ENCODE assay signal across 8 cellular contexts in the genomic region with DNA sequence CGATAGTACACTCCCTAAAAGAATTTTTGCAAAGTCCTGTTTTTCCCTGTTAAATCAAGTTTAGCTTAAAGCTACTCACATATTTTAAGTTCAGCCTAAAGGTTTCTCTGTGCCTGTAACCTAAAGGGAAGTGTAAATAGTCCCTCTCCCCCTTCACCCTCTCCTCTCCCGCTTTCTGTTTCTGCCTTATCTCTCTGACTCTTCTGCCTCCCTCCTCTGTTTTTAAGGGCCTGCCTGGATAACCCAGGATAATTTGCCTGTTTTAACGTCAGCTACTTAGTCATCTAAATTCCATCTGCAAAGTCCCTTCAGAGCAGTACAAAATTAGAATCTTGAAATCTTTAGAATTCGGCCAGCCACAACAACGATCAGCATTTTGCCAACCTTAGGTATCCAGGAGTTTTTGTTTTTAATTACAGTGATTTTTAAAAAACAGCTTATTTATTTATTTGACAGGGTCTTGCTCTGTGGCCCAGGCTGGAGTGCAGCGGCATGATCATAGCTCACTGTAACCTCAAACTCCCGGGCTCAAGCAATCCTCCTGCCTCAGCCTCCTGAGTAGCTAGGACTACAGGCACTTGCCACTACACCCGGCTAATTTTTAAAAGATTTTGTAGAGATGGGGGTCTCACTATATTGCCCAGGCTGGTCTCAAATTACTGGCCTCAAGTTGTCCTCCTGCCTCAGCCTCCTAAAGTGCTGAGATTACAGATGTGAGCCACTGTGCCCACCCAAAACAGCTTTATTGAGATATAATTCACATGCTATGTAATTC.
DNase-seq lines count a peak whose midpoint lies in the region; ATAC-seq and TF ChIP-seq lines count a peak whose summit lies in the region.

No MANE protein-coding gene starts in this region.

- CTCF ChIA-PET in activated CD8-positive, alpha-beta T cell treated with anti-CD3 and anti-CD28 coated beads for 36 hours (lab: Charles Lee), result interaction anchor here (0.5 to 5.0 kb wide), 83 partner anchors 8 to 467 kb away, joined by 3 to 91 read pairs (median 7); a partner anchor contains a TSS

- H3K36me3 Mint-ChIP-seq in activated CD8-positive, alpha-beta T cell treated with anti-CD3 and anti-CD28 coated beads for 36 hours (ENCODE audit: low read depth), result no peaks in the 10 kb centered on the region

- H3K4me3 ChIP-seq in BLaER1, result peak overlapping the region; percentile 61
- H3K4me3 ChIP-seq in heart left ventricle, result peak overlapping the region in 10 of 12 donors; percentile 25 to 58 (median 48)
- H3K4me3 ChIP-seq in rectal smooth muscle tissue (ENCODE audit: low read length), result peak overlapping the region; percentile 68

- H3K27ac ChIP-seq in BLaER1, result peak overlapping the region; percentile 71
- peak overlapping the region; percentile 77 to 95 (median 90) for H3K27ac ChIP-seq in heart left ventricle
- peak overlapping the region; percentile 95 for H3K27ac ChIP-seq in rectal smooth muscle tissue (ENCODE audit: low read depth, low read length)

- H3K27me3 ChIP-seq in BLaER1 (no peaks in the 10 kb centered on the region), heart left ventricle (no peaks in the 10 kb centered on the region), rectal smooth muscle tissue (ENCODE audit: control insufficient read depth, insufficient read depth, low read length) (no peaks in the 10 kb centered on the region)

- intact Hi-C loops in activated CD8-positive, alpha-beta T cell treated with anti-CD3 and anti-CD28 coated beads for 36 hours (cut with micrococcal nuclease), result loop anchor here (5.0 to 10.0 kb wide), 3 partner anchors 105 to 460 kb away; a partner anchor contains a TSS
- intact Hi-C loops in heart left ventricle (cut with DNase I), result loop anchor here in 9 of 10 donors (5.0 to 10.0 kb wide), 11 partner anchors 45 to 718 kb away; a partner anchor contains a TSS

- H4K20me1 ChIP-seq in BLaER1, result no peaks in the 10 kb centered on the region

- peak overlapping the region; percentile 94 for H3K27ac Mint-ChIP-seq in activated CD8-positive, alpha-beta T cell treated with anti-CD3 and anti-CD28 coated beads for 36 hours

- no peak for TF ChIP-seq POLR2A in heart left ventricle (IDR thresholded peaks at IDR 0.05)

- no peaks in the 10 kb centered on the region for H3K27me3 Mint-ChIP-seq in activated CD8-positive, alpha-beta T cell treated with anti-CD3 and anti-CD28 coated beads for 36 hours

- ATAC-seq in GM19397 (IDR thresholded peaks at IDR 0.05; ENCODE audit: unreplicated experiment) (peak; percentile 38), HG03457 (IDR thresholded peaks at IDR 0.05; ENCODE audit: unreplicated experiment) (peak; percentile 19), heart left ventricle (peak; percentile 47 to 74 (median 59))
- ATAC-seq in activated CD8-positive, alpha-beta T cell treated with anti-CD3 and anti-CD28 coated beads for 36 hours, result peak; percentile 28

- H3K36me3 ChIP-seq in BLaER1 (no peaks in the 10 kb centered on the region), heart left ventricle (peaks cover 0 to 41% (median 21%) of the 10 kb centered on the region in 9 donors), rectal smooth muscle tissue (ENCODE audit: control insufficient read depth, insufficient read depth, low read length) (no peaks in the 10 kb centered on the region)

- no peaks in the 10 kb centered on the region for H3K9me3 ChIP-seq in BLaER1
- H3K9me3 ChIP-seq in heart left ventricle, result peaks cover 0 to 7% (median 0%) of the 10 kb centered on the region in 12 donors

- H3K9me3 Mint-ChIP-seq in activated CD8-positive, alpha-beta T cell treated with anti-CD3 and anti-CD28 coated beads for 36 hours, result no peaks in the 10 kb centered on the region

- peak overlapping the region; percentile 92 for H3K4me2 ChIP-seq in BLaER1

- 45 to 51% (median 47%) methylated on average over 8 of the region's 8 CpGs for WGBS in heart left ventricle, 4 donors

- peak overlapping the region; percentile 78 for H3K9ac ChIP-seq in BLaER1
- peak overlapping the region; percentile 32 for H3K9ac ChIP-seq in rectal smooth muscle tissue (ENCODE audit: low read length)

- no peak for TF ChIP-seq CTCF in activated CD8-positive, alpha-beta T cell treated with anti-CD3 and anti-CD28 coated beads for 36 hours (IDR thresholded peaks at IDR 0.05)
- no peak for TF ChIP-seq CTCF in heart left ventricle (IDR thresholded peaks at IDR 0.05)

- DNase-seq in activated CD8-positive, alpha-beta T cell treated with anti-CD3 and anti-CD28 coated beads for 36 hours, result no peak
- DNase-seq in heart left ventricle, result no peak
- DNase-seq in activated CD4-positive, CD25-positive, alpha-beta regulatory T cell (lab: John Stamatoyannopoulos, UW), result no peak
- DNase-seq in HT-29 (ENCODE audit: low spot score), result no peak

- peak overlapping the region; percentile 70 for H3K4me3 Mint-ChIP-seq in activated CD8-positive, alpha-beta T cell treated with anti-CD3 and anti-CD28 coated beads for 36 hours

- H3K4me1 ChIP-seq in BLaER1 (peaks cover 28% of the 10 kb centered on the region), heart left ventricle (peaks cover 0 to 23% (median 15%) of the 10 kb centered on the region in 12 donors), rectal smooth muscle tissue (ENCODE audit: control insufficient read depth, insufficient read depth, low read length) (peaks cover 14% of the 10 kb centered on the region)

- peaks cover 16% of the 10 kb centered on the region for H3K4me1 Mint-ChIP-seq in activated CD8-positive, alpha-beta T cell treated with anti-CD3 and anti-CD28 coated beads for 36 hours (ENCODE audit: low read depth)

- POLR2A ChIA-PET in activated CD8-positive, alpha-beta T cell treated with anti-CD3 and anti-CD28 coated beads for 36 hours (lab: Charles Lee), result interaction anchor here (0.8 to 2.5 kb wide), 13 partner anchors 9 to 130 kb away, joined by 3 to 15 read pairs (median 5); a partner anchor contains a TSS
